Comparison of ENCODE assay signal across 13 cellular contexts in genomic region chr11:134410766-134411165, GRCh38. TPM values are rescaled to one million over a fixed set of nuclear protein-coding genes. Genes with fewer than 3 reads are reported as not detected.
DNase-seq lines count a peak whose midpoint lies in the region; FAIRE-seq and TF ChIP-seq lines count a peak whose summit lies in the region.
"Had no signal": no experiment of that assay in that cellular context is flagged by ENCODE, and none has a peak within 500 bp of the region (broad histone marks: within the 10 kb centered on the region; RNA-seq: fewer than 3 reads in every experiment).

No MANE protein-coding gene starts in this region.

- no peak overlapping the region for H2BK120ac ChIP-seq in H1 (replicated peaks; ENCODE audit: low read depth, low read length)

- no peaks in the 10 kb centered on the region for H3K36me3 Mint-ChIP-seq in CD8-positive, alpha-beta memory T cell
- no peaks in the 10 kb centered on the region for H3K36me3 Mint-ChIP-seq in neural crest cell (ENCODE audit: low read depth)

- peak overlapping the region in 2 of 8 donors; percentile 49 to 84 for H3K27ac Mint-ChIP-seq in CD8-positive, alpha-beta memory T cell
- no peak overlapping the region for H3K27ac Mint-ChIP-seq in neural crest cell (ENCODE audit: unreplicated experiment)

- H2AK5ac ChIP-seq in H1 (ENCODE audit: low read depth, low read length) = no peak overlapping the region

- H3K79me2 ChIP-seq in H1 (ENCODE audit: control insufficient read depth in 1 of 2, insufficient read depth in 2 of 2, low read length in 2 of 2) = peaks cover 5 to 43% of the 10 kb centered on the region in 2 experiments; a peak in 2 of 4 replicates

- H4K91ac ChIP-seq in H1 (replicated peaks; ENCODE audit: insufficient read length, low read length) = peak overlapping the region; percentile 40

- no peaks in the 10 kb centered on the region for H3K36me3 ChIP-seq in CD8-positive, alpha-beta memory T cell (ENCODE audit: insufficient read depth, low read length)
- no peaks in the 10 kb centered on the region for H3K36me3 ChIP-seq in NT2/D1 (ENCODE audit: insufficient read depth, insufficient read length, low read length)
- no peaks in the 10 kb centered on the region for H3K36me3 ChIP-seq in H1 (ENCODE audit: control insufficient read depth in 2 of 4, insufficient read depth in 4 of 4, low read length in 3 of 4)
- H3K36me3 ChIP-seq: heart left ventricle, right lobe of liver, suprapubic skin had no signal

- CTCF ChIA-PET in CD8-positive, alpha-beta memory T cell (lab: Charles Lee) = no interaction called here
- CTCF ChIA-PET in H1 (lab: Charles Lee; ENCODE audit: partially characterized antibody) = interaction anchor here (0.6 to 2.7 kb wide), 9 partner anchors 12 to 506 kb away, joined by 3 to 9 read pairs (median 3); no protein-coding TSS in a partner anchor

- no peak overlapping the region for H3K56ac ChIP-seq in H1 (replicated peaks; ENCODE audit: insufficient read length, low read depth, low read length)

- peaks cover 18 to 29% (median 23%) of the 10 kb centered on the region in 3 donors for H3K4me1 Mint-ChIP-seq in CD8-positive, alpha-beta memory T cell
- peaks cover 48% of the 10 kb centered on the region for H3K4me1 Mint-ChIP-seq in neural crest cell

- POLR2A ChIA-PET in CD8-positive, alpha-beta memory T cell (lab: Charles Lee) = no interaction called here
- POLR2A ChIA-PET in H1 (lab: Charles Lee; ENCODE audit: partially characterized antibody) = interaction anchor here (0.6 to 2.1 kb wide), 5 partner anchors 8 to 24 kb away, joined by 3 to 5 read pairs (median 3); no protein-coding TSS in a partner anchor

- H2BK5ac ChIP-seq in H1 (ENCODE audit: low read depth, low read length) = no peak overlapping the region; the same call in 1 of the 2 replicates

- H4K8ac ChIP-seq in H1 (ENCODE audit: extremely low read depth, insufficient read depth, low read length) = no peak overlapping the region; the same call in 1 of the 2 replicates

- H3K9ac ChIP-seq in NT2/D1 (ENCODE audit: insufficient read length, low read depth) = peak overlapping the region; percentile 82
- no peak overlapping the region; a peak in 1 of 7 replicates for H3K9ac ChIP-seq in H1 (replicated peaks in 1 of 4; ENCODE audit: extremely low read depth in 1 of 4, low read depth in 3 of 4, low read length in 3 of 4)

- no peak for TF ChIP-seq RAD21 in H1 (IDR thresholded peaks at IDR 0.05 in 1 of 2, conservative IDR thresholded peaks at IDR 0.05 in 1 of 2; ENCODE audit: low read depth in 2 of 2, low read length in 2 of 2)

- H3K9me3 Mint-ChIP-seq in CD8-positive, alpha-beta memory T cell = no peaks in the 10 kb centered on the region
- H3K9me3 Mint-ChIP-seq in neural crest cell = no peaks in the 10 kb centered on the region

- peak overlapping the region; percentile 54 to 88 (median 76) for H3K4me3 Mint-ChIP-seq in CD8-positive, alpha-beta memory T cell
- peak overlapping the region; percentile 88 for H3K4me3 Mint-ChIP-seq in neural crest cell

- no peak overlapping the region for H3K4ac ChIP-seq in H1 (replicated peaks; ENCODE audit: insufficient read length, low read depth, low read length)

- peaks cover 15% of the 10 kb centered on the region for H3K4me1 ChIP-seq in CD8-positive, alpha-beta memory T cell (ENCODE audit: insufficient read depth, low read length)
- H3K4me1 ChIP-seq in NT2/D1 (ENCODE audit: insufficient read depth, insufficient read length) = peaks cover 19% of the 10 kb centered on the region
- peaks cover 17 to 41% (median 24%) of the 10 kb centered on the region in 4 experiments for H3K4me1 ChIP-seq in H1 (replicated peaks in 1 of 4; ENCODE audit: control insufficient read depth in 3 of 4, insufficient read depth in 4 of 4, low read length in 3 of 4)

- no peak overlapping the region for H2BK20ac ChIP-seq in H1 (ENCODE audit: low read length)

- H3K27ac ChIP-seq in CD8-positive, alpha-beta memory T cell (ENCODE audit: low read depth, low read length) = no peak overlapping the region
- H3K27ac ChIP-seq in H1 (ENCODE audit: low read depth, low read length) = no peak overlapping the region
- H3K27ac ChIP-seq: heart left ventricle, right lobe of liver, suprapubic skin had no signal

- H3K4me2 ChIP-seq in H1 (ENCODE audit: insufficient read depth in 1 of 2, low read depth in 2 of 2, low read length in 2 of 2) = peak overlapping the region; percentile 66 to 80

- no peak for TF ChIP-seq EP300 in H1 (IDR thresholded peaks at IDR 0.05; ENCODE audit: borderline replicate concordance in 1 of 2, low read depth in 2 of 2, low read length in 2 of 2)

- peaks cover 14 to 23% of the 10 kb centered on the region in 2 experiments for H4K20me1 ChIP-seq in H1 (replicated peaks in 1 of 2; ENCODE audit: control insufficient read depth in 1 of 2, insufficient read depth in 2 of 2, low read length in 2 of 2)

- no peak for FAIRE-seq in H1 (lab: Jason Lieb, UNC)

- H2AFZ ChIP-seq in H1 (ENCODE audit: low read length) = no peak overlapping the region

- WGBS in H1 (ENCODE audit: extremely low coverage in 1 of 2, insufficient coverage in 1 of 2, insufficient read length in 1 of 2, insufficient replicate concordance in 2 of 2, low coverage in 1 of 2, low lambda C conversion rate in 2 of 2, missing lambda C conversion rate in 1 of 2), 2 experiments = 79% methylated on average over 4 of the region's 5 CpGs; no CpG with 5 or more reads in 1 of the 2 experiments

- no peak overlapping the region for H3K14ac ChIP-seq in H1 (ENCODE audit: insufficient read length)

- H3K27me3 Mint-ChIP-seq in CD8-positive, alpha-beta memory T cell = peaks cover 50 to 52% of the 10 kb centered on the region in 2 donors
- H3K27me3 Mint-ChIP-seq in neural crest cell (ENCODE audit: low read depth) = peaks cover 16% of the 10 kb centered on the region

- no peak for DNase-seq in CD8-positive, alpha-beta memory T cell
- DNase-seq in NT2/D1 (ENCODE audit: low read depth, low spot score) (no peak), H1 (ENCODE audit: low read depth in 1 of 2, low spot score in 2 of 2) (no peak), neural crest cell (ENCODE audit: low read depth, low spot score) (no peak), Kasumi-1 (lab: John Stamatoyannopoulos, UW) (no peak), AG08396 (ENCODE audit: low spot score) (no peak), NCI-H1105 treated with DMSO at 0.1 percent for 48 hours (lab: John Stamatoyannopoulos, UW) (no peak)
- DNase-seq: heart left ventricle, mesenchymal stem cell, NCI-H226, right lobe of liver had no signal

- peaks cover 21% of the 10 kb centered on the region; the same call in 1 of the 2 replicates for H3K23me2 ChIP-seq in H1 (ENCODE audit: low read depth, low read length)

- H3K23ac ChIP-seq in H1 (ENCODE audit: insufficient read length) = no peak overlapping the region

- H2BK15ac ChIP-seq in H1 (ENCODE audit: low read length) = no peak overlapping the region

- H3K4me3 ChIP-seq in CD8-positive, alpha-beta memory T cell (ENCODE audit: low read length) = peak overlapping the region; percentile 49
- H3K4me3 ChIP-seq in NT2/D1 (ENCODE audit: insufficient read length, low read depth) (peak overlapping the region; percentile 58), H1 (ENCODE audit: extremely low read depth in 1 of 4, insufficient read depth in 2 of 4, low read depth in 3 of 4, low read length in 4 of 4) (peak overlapping the region; percentile 62 to 86 (median 74); a peak in 7 of 8 replicates)

- H3K27me3 ChIP-seq in CD8-positive, alpha-beta memory T cell (ENCODE audit: insufficient read depth, low read length, poor library complexity, severe bottlenecking) = peaks cover 20% of the 10 kb centered on the region
- H3K27me3 ChIP-seq in NT2/D1 (ENCODE audit: insufficient read depth, insufficient read length) = peaks cover 52% of the 10 kb centered on the region
- peaks cover 0 to 5% (median 1%) of the 10 kb centered on the region in 4 experiments; a peak in 3 of 7 replicates for H3K27me3 ChIP-seq in H1 (replicated peaks in 1 of 4; ENCODE audit: control insufficient read depth in 3 of 4, extremely low read depth in 1 of 4, insufficient read depth in 3 of 4, low read length in 3 of 4)
- H3K27me3 ChIP-seq: right lobe of liver had no signal

- H4K5ac ChIP-seq in H1 (ENCODE audit: insufficient read length, low read depth, low read length) = no peak overlapping the region

- peak overlapping the region; percentile 17; the same call in 1 of the 2 replicates for H3K18ac ChIP-seq in H1 (ENCODE audit: extremely low read depth, low read length)

- no peak for TF ChIP-seq CTCF in H1 (IDR thresholded peaks at IDR 0.05; ENCODE audit: control extremely low read depth in 1 of 3, insufficient read depth in 1 of 3, low read depth in 1 of 3, low read length in 3 of 3)
- TF ChIP-seq CTCF in neural crest cell (conservative IDR thresholded peaks at IDR 0.05) = no peak

- H3K9me3 ChIP-seq in CD8-positive, alpha-beta memory T cell (ENCODE audit: low read length) = no peaks in the 10 kb centered on the region
- H3K9me3 ChIP-seq in NT2/D1 (ENCODE audit: insufficient read depth, low read length) (no peaks in the 10 kb centered on the region), H1 (ENCODE audit: insufficient read depth in 2 of 2, low read depth in 1 of 2, low read length in 1 of 2) (no peaks in the 10 kb centered on the region)
- H3K9me3 ChIP-seq: heart left ventricle, right lobe of liver, suprapubic skin had no signal

- no peak overlapping the region for H2BK12ac ChIP-seq in H1 (ENCODE audit: low read depth, low read length)

- TF ChIP-seq POLR2A in H1 (IDR thresholded peaks at IDR 0.05; ENCODE audit: control extremely low read depth in 1 of 2, low read depth in 2 of 2, low read length in 2 of 2) = no peak

- H3K79me1 ChIP-seq in H1 (ENCODE audit: low read depth, low read length) = peaks cover 13% of the 10 kb centered on the region

TF ChIP-seq in H1, 55 proteins besides CTCF, POLR2A, EP300 and RAD21 (continues in another document):
- TF ChIP-seq KDM1A (IDR thresholded peaks at IDR 0.05; ENCODE audit: borderline replicate concordance, low read length) (no peak), HDAC6 (IDR thresholded peaks at IDR 0.05; ENCODE audit: low read depth, low read length) (no peak), MAX (IDR thresholded peaks at IDR 0.05) (no peak), TEAD4 (IDR thresholded peaks at IDR 0.05; ENCODE audit: low read depth, low read length) (no peak)

RNA-seq across cellular contexts. Expression of gene B3GAT1, which starts 1.3 kb away (rescaled TPM):
- total RNA-seq in CD8-positive, alpha-beta memory T cell = under 1 TPM; 0.35 to 0.44 TPM
- 0.07 TPM for polyA plus RNA-seq in CD8-positive, alpha-beta memory T cell
- 32.4 and 35.0 TPM in 2 replicates for total RNA-seq in H1 (2021; fragmentation: NEBNext Ultra II Directional; extraction: Animal tissue kit (Norgen Biotek cat#: 25700))
- polyA plus RNA-seq in H1 (2011; rRNA removed) = 19.7 and 27.0 TPM in 2 replicates
- polyA plus RNA-seq in H1 (2011; cell fraction: cytosol; rRNA removed) = 18.2 TPM
- 46.6 TPM for polyA plus RNA-seq in H1 (2011; cell fraction: nucleus; rRNA removed)
- 22.6 to 25.8 TPM (median 24.3 TPM) in 4 replicates for polyA plus RNA-seq in H1 (2012, experiment 1 of 2)
- polyA plus RNA-seq in H1 (2012, experiment 2 of 2) = 23.0 TPM
- 16.5 TPM for polyA plus RNA-seq in H1 (2013, experiment 1 of 2)
- 16.3 TPM for polyA plus RNA-seq in H1 (2013, experiment 2 of 2)
- polyA minus RNA-seq in H1 (2011; rRNA and poly(A)+ RNA removed) = 10.1 and 12.8 TPM in 2 replicates
- 15.9 TPM for polyA minus RNA-seq in H1 (2011; cell fraction: cytosol; rRNA and poly(A)+ RNA removed)
- polyA minus RNA-seq in H1 (2011; cell fraction: nucleus; rRNA and poly(A)+ RNA removed) = 20.5 TPM
- total RNA-seq in neural crest cell = 31.8 and 32.3 TPM in 2 replicates
- polyA plus RNA-seq: aorta had no signal

Comparison
In these comparisons a context has a peak if more than half of its experiments do, and no peak if none do; other contexts are left out.
1. RNA of gene B3GAT1, which starts 1.3 kb away (total RNA-seq): 32.4 to 35.0 TPM in H1 and 31.8 to 32.3 TPM in neural crest cell; 0.35 to 0.44 TPM in CD8-positive, alpha-beta memory T cell; every median in the first group is over 10 times any median in the second.
2. Peak in every context shown above with its lines, with median percentiles within 50 percentile points of each other: H3K4me3 ChIP-seq.